ENCODE assay signal across 15 cellular contexts in genomic region chr11:3198815-3199214, GRCh38. TPM values are rescaled to one million over a fixed set of nuclear protein-coding genes. Genes with fewer than 3 reads are reported as not detected.
DNase-seq lines count a peak whose midpoint lies in the region; TF ChIP-seq lines count a peak whose summit lies in the region.
"Had no signal": no experiment of that assay in that cellular context is flagged by ENCODE, and none has a peak within 500 bp of the region (broad histone marks: within the 10 kb centered on the region; RNA-seq: fewer than 3 reads in every experiment).

No MANE protein-coding gene starts in this region.

- no peaks in the 10 kb centered on the region for H3K36me3 ChIP-seq in neuronal stem cell (replicated peaks in 1 of 2; ENCODE audit: control insufficient read depth in 2 of 2, insufficient read depth in 2 of 2, low read length in 2 of 2)
- H3K36me3 ChIP-seq: BLaER1 treated with 17β-estradiol and CSF1 and Interleukin-3, amounts not matched to agents 10 nM and 100 nM had no signal

- no peak overlapping the region for H3K18ac ChIP-seq in neuronal stem cell (ENCODE audit: low read length)

- no peak overlapping the region for H3K9ac ChIP-seq in neuronal stem cell (ENCODE audit: low read depth, low read length, poor library complexity)
- H3K9ac ChIP-seq: BLaER1 treated with 17β-estradiol and CSF1 and Interleukin-3, amounts not matched to agents 10 nM and 100 nM had no signal

- H3K27ac Mint-ChIP-seq in activated naive CD4-positive, alpha-beta T cell treated with anti-CD3 and anti-CD28 coated beads, Interleukin-2, amount 10 ng/mL, durations not matched to agents 7 days and 5 days: no peak overlapping the region
- no peak overlapping the region for H3K27ac Mint-ChIP-seq in activated T-helper 1 cell treated with anti-CD3 and anti-CD28 coated beads, Interleukin-12 subunit alpha, Interleukin-12 subunit beta, Interleukin-2, Interleukin-4 antibody, amounts not matched to agents 30 ng/mL and 10 ng/mL and 1 ng/mL, durations not matched to agents 14 hours and 24 hours and 36 hours
- H3K27ac Mint-ChIP-seq: CD4-positive, CD25-positive, alpha-beta regulatory T cell had no signal

- no peak overlapping the region for H2BK5ac ChIP-seq in neuronal stem cell (ENCODE audit: low read length)

- H2BK15ac ChIP-seq in neuronal stem cell (ENCODE audit: low read length): no peak overlapping the region

- peaks cover 0 to 74% (median 18%) of the 10 kb centered on the region in 3 experiments for H3K27me3 ChIP-seq in neuronal stem cell (ENCODE audit: control insufficient read depth in 3 of 3, insufficient read depth in 3 of 3, low read depth in 1 of 3, low read length in 3 of 3)

- no peak overlapping the region for H4K91ac ChIP-seq in neuronal stem cell (ENCODE audit: low read depth, low read length, poor library complexity)

- TF ChIP-seq CTCF in coronary artery (IDR thresholded peaks at IDR 0.05): no peak

- WGBS in neuronal stem cell (ENCODE audit: extremely low coverage in 2 of 2, insufficient read length in 2 of 2, insufficient replicate concordance in 1 of 2), 2 donors: no CpG with 5 or more reads among the region's 15 CpGs

- H3K79me1 ChIP-seq in neuronal stem cell (ENCODE audit: low read depth, low read length): no peaks in the 10 kb centered on the region

- intact Hi-C loops in activated T-helper 1 cell treated with anti-CD3 and anti-CD28 coated beads, Interleukin-12 subunit alpha, Interleukin-12 subunit beta, Interleukin-2, Interleukin-4 antibody, amounts not matched to agents 30 ng/mL and 10 ng/mL and 1 ng/mL, durations not matched to agents 14 hours and 24 hours and 36 hours (cut with micrococcal nuclease): no loop called here

- peaks cover 0 to 4% of the 10 kb centered on the region in 2 donors for H3K4me1 ChIP-seq in neuronal stem cell (ENCODE audit: control insufficient read depth in 2 of 2, insufficient read depth in 1 of 2, low read depth in 1 of 2, low read length in 2 of 2)

- H3K4me2 ChIP-seq in neuronal stem cell (ENCODE audit: insufficient read depth, low read length, poor library complexity, severe bottlenecking): no peak overlapping the region

- H3K4me3 ChIP-seq in coronary artery: no peak overlapping the region
- H3K4me3 ChIP-seq in neuronal stem cell (ENCODE audit: low read length in 2 of 2): no peak overlapping the region
- H3K4me3 ChIP-seq: BLaER1 treated with 17β-estradiol and CSF1 and Interleukin-3, amounts not matched to agents 10 nM and 100 nM had no signal

- peak overlapping the region; percentile 86 for H3K23ac ChIP-seq in neuronal stem cell (ENCODE audit: low read depth, low read length, poor library complexity)

- DNase-seq in activated naive CD4-positive, alpha-beta T cell treated with anti-CD3 and anti-CD28 coated beads, Interleukin-2, amount 50 U/mL, for 16 hours: peak; percentile 6
- no peak for DNase-seq in activated naive CD4-positive, alpha-beta T cell treated with anti-CD3 and anti-CD28 coated beads, Interleukin-2, amount 10 ng/mL, durations not matched to agents 7 days and 5 days
- DNase-seq in coronary artery (ENCODE audit: low spot score): peak; percentile 36
- no peak for DNase-seq in neuronal stem cell (ENCODE audit: low spot score)
- DNase-seq in hypothalamus (lab: John Stamatoyannopoulos, UW): no peak
- no peak for DNase-seq in HuH-7.5 (ENCODE audit: low spot score)
- DNase-seq in activated T-helper 1 cell treated with anti-CD3 and anti-CD28 coated beads, Interleukin-12 subunit alpha, Interleukin-12 subunit beta, Interleukin-2, Interleukin-4 antibody, amounts not matched to agents 30 ng/mL and 10 ng/mL and 1 ng/mL, durations not matched to agents 14 hours and 24 hours and 36 hours (ENCODE audit: low spot score): no peak
- DNase-seq: ACHN; CD4-positive, CD25-positive, alpha-beta regulatory T cell; DMS 273 treated with DMSO at 0.1 percent for 48 hours; IMR-90 had no signal

- H2AFZ ChIP-seq in neuronal stem cell (ENCODE audit: low read length): no peak overlapping the region

- no peak overlapping the region for H4K8ac ChIP-seq in neuronal stem cell (ENCODE audit: low read depth, low read length)

- H3K4me3 Mint-ChIP-seq in activated naive CD4-positive, alpha-beta T cell treated with anti-CD3 and anti-CD28 coated beads, Interleukin-2, amount 10 ng/mL, durations not matched to agents 7 days and 5 days: no peak overlapping the region
- no peak overlapping the region for H3K4me3 Mint-ChIP-seq in activated T-helper 1 cell treated with anti-CD3 and anti-CD28 coated beads, Interleukin-12 subunit alpha, Interleukin-12 subunit beta, Interleukin-2, Interleukin-4 antibody, amounts not matched to agents 30 ng/mL and 10 ng/mL and 1 ng/mL, durations not matched to agents 14 hours and 24 hours and 36 hours
- H3K4me3 Mint-ChIP-seq: CD4-positive, CD25-positive, alpha-beta regulatory T cell had no signal

- H3K27me3 Mint-ChIP-seq in activated naive CD4-positive, alpha-beta T cell treated with anti-CD3 and anti-CD28 coated beads, Interleukin-2, amount 10 ng/mL, durations not matched to agents 7 days and 5 days: peaks cover 41% of the 10 kb centered on the region
- peaks cover 5% of the 10 kb centered on the region for H3K27me3 Mint-ChIP-seq in activated T-helper 1 cell treated with anti-CD3 and anti-CD28 coated beads, Interleukin-12 subunit alpha, Interleukin-12 subunit beta, Interleukin-2, Interleukin-4 antibody, amounts not matched to agents 30 ng/mL and 10 ng/mL and 1 ng/mL, durations not matched to agents 14 hours and 24 hours and 36 hours (ENCODE audit: insufficient read depth)

- H2AK5ac ChIP-seq in neuronal stem cell (ENCODE audit: low read depth, low read length): no peak overlapping the region

- H3K14ac ChIP-seq in neuronal stem cell (ENCODE audit: low read length): no peak overlapping the region

- no peak overlapping the region for H3K4ac ChIP-seq in neuronal stem cell (ENCODE audit: low read length)

- H3K4me1 Mint-ChIP-seq in activated naive CD4-positive, alpha-beta T cell treated with anti-CD3 and anti-CD28 coated beads, Interleukin-2, amount 10 ng/mL, durations not matched to agents 7 days and 5 days: no peaks in the 10 kb centered on the region
- no peaks in the 10 kb centered on the region for H3K4me1 Mint-ChIP-seq in activated T-helper 1 cell treated with anti-CD3 and anti-CD28 coated beads, Interleukin-12 subunit alpha, Interleukin-12 subunit beta, Interleukin-2, Interleukin-4 antibody, amounts not matched to agents 30 ng/mL and 10 ng/mL and 1 ng/mL, durations not matched to agents 14 hours and 24 hours and 36 hours (ENCODE audit: low read depth)

- no peaks in the 10 kb centered on the region for H3K9me3 Mint-ChIP-seq in activated naive CD4-positive, alpha-beta T cell treated with anti-CD3 and anti-CD28 coated beads, Interleukin-2, amount 10 ng/mL, durations not matched to agents 7 days and 5 days
- H3K9me3 Mint-ChIP-seq in activated T-helper 1 cell treated with anti-CD3 and anti-CD28 coated beads, Interleukin-12 subunit alpha, Interleukin-12 subunit beta, Interleukin-2, Interleukin-4 antibody, amounts not matched to agents 30 ng/mL and 10 ng/mL and 1 ng/mL, durations not matched to agents 14 hours and 24 hours and 36 hours: no peaks in the 10 kb centered on the region
- H3K9me3 Mint-ChIP-seq: CD4-positive, CD25-positive, alpha-beta regulatory T cell had no signal

- H2BK12ac ChIP-seq in neuronal stem cell (ENCODE audit: low read length): no peak overlapping the region

- H3K27ac ChIP-seq in coronary artery (no peak overlapping the region), neuronal stem cell (replicated peaks; ENCODE audit: low read length) (no peak overlapping the region)
- H3K27ac ChIP-seq: BLaER1 treated with 17β-estradiol and CSF1 and Interleukin-3, amounts not matched to agents 10 nM and 100 nM had no signal

- no peak overlapping the region for H2BK120ac ChIP-seq in neuronal stem cell (ENCODE audit: low read depth, low read length)

- CTCF ChIA-PET in activated naive CD4-positive, alpha-beta T cell treated with anti-CD3 and anti-CD28 coated beads, Interleukin-2, amount 10 ng/mL, durations not matched to agents 7 days and 5 days (lab: Charles Lee): no interaction called here

- peaks cover 0 to 1% of the 10 kb centered on the region in 2 donors for H3K9me3 ChIP-seq in neuronal stem cell (replicated peaks in 1 of 2; ENCODE audit: control insufficient read depth in 2 of 2, insufficient read depth in 1 of 2, low read depth in 1 of 2, low read length in 2 of 2)
- H3K9me3 ChIP-seq: BLaER1 treated with 17β-estradiol and CSF1 and Interleukin-3, amounts not matched to agents 10 nM and 100 nM had no signal

- H3K36me3 Mint-ChIP-seq in activated naive CD4-positive, alpha-beta T cell treated with anti-CD3 and anti-CD28 coated beads, Interleukin-2, amount 10 ng/mL, durations not matched to agents 7 days and 5 days: no peaks in the 10 kb centered on the region
- no peaks in the 10 kb centered on the region for H3K36me3 Mint-ChIP-seq in activated T-helper 1 cell treated with anti-CD3 and anti-CD28 coated beads, Interleukin-12 subunit alpha, Interleukin-12 subunit beta, Interleukin-2, Interleukin-4 antibody, amounts not matched to agents 30 ng/mL and 10 ng/mL and 1 ng/mL, durations not matched to agents 14 hours and 24 hours and 36 hours (ENCODE audit: low read depth)
- H3K36me3 Mint-ChIP-seq: CD4-positive, CD25-positive, alpha-beta regulatory T cell had no signal

RNA-seq across cellular contexts. Expression of gene MRGPRG, which starts 19.8 kb away (rescaled TPM):
- not detected for polyA plus RNA-seq in neuronal stem cell (2013, experiment 1 of 2)
- not detected for polyA plus RNA-seq in neuronal stem cell (2013, experiment 2 of 2)
- not detected in 2 replicates for total RNA-seq in activated T-helper 1 cell treated with anti-CD3 and anti-CD28 coated beads, Interleukin-12 subunit alpha, Interleukin-12 subunit beta, Interleukin-2, Interleukin-4 antibody, amounts not matched to agents 30 ng/mL and 10 ng/mL and 1 ng/mL, durations not matched to agents 14 hours and 24 hours and 36 hours
- total RNA-seq: A172; CD4-positive, CD25-positive, alpha-beta regulatory T cell; Daoy; H4; IMR-90 had no signal
- polyA plus RNA-seq: CD4-positive, CD25-positive, alpha-beta regulatory T cell; IMR-90 had no signal

RNA-seq across cellular contexts. Expression of gene MRGPRE, which starts 33.4 kb away (rescaled TPM):
- polyA plus RNA-seq in neuronal stem cell (2013, experiment 1 of 2): not detected
- polyA plus RNA-seq in neuronal stem cell (2013, experiment 2 of 2): not detected
- total RNA-seq in activated T-helper 1 cell treated with anti-CD3 and anti-CD28 coated beads, Interleukin-12 subunit alpha, Interleukin-12 subunit beta, Interleukin-2, Interleukin-4 antibody, amounts not matched to agents 30 ng/mL and 10 ng/mL and 1 ng/mL, durations not matched to agents 14 hours and 24 hours and 36 hours: not detected in 2 replicates
- total RNA-seq: A172; CD4-positive, CD25-positive, alpha-beta regulatory T cell; Daoy; H4; IMR-90 had no signal
- polyA plus RNA-seq: CD4-positive, CD25-positive, alpha-beta regulatory T cell; IMR-90 had no signal

RNA-seq across cellular contexts. Expression of gene OSBPL5, which starts 33.7 kb away (rescaled TPM):
- 9.5 TPM for polyA plus RNA-seq in neuronal stem cell (2013, experiment 1 of 2)
- 9.7 TPM for polyA plus RNA-seq in neuronal stem cell (2013, experiment 2 of 2)
- total RNA-seq in activated T-helper 1 cell treated with anti-CD3 and anti-CD28 coated beads, Interleukin-12 subunit alpha, Interleukin-12 subunit beta, Interleukin-2, Interleukin-4 antibody, amounts not matched to agents 30 ng/mL and 10 ng/mL and 1 ng/mL, durations not matched to agents 14 hours and 24 hours and 36 hours: 1.6 and 1.9 TPM in 2 replicates

Comparison
In these comparisons a context has a peak if more than half of its experiments do, and no peak if none do; other contexts are left out.
1. DNase-seq: peak in activated naive CD4-positive, alpha-beta T cell treated with anti-CD3 and anti-CD28 coated beads, Interleukin-2, amount 50 U/mL, for 16 hours (single experiment) and coronary artery (single experiment); none in activated naive CD4-positive, alpha-beta T cell treated with anti-CD3 and anti-CD28 coated beads, Interleukin-2, amount 10 ng/mL, durations not matched to agents 7 days and 5 days (single experiment), neuronal stem cell (single experiment), hypothalamus (0 of 51), HuH-7.5 (single experiment) and activated T-helper 1 cell treated with anti-CD3 and anti-CD28 coated beads, Interleukin-12 subunit alpha, Interleukin-12 subunit beta, Interleukin-2, Interleukin-4 antibody, amounts not matched to agents 30 ng/mL and 10 ng/mL and 1 ng/mL, durations not matched to agents 14 hours and 24 hours and 36 hours (single experiment).